9 cellular contexts compared by ENCODE assay signal in the genomic region with DNA sequence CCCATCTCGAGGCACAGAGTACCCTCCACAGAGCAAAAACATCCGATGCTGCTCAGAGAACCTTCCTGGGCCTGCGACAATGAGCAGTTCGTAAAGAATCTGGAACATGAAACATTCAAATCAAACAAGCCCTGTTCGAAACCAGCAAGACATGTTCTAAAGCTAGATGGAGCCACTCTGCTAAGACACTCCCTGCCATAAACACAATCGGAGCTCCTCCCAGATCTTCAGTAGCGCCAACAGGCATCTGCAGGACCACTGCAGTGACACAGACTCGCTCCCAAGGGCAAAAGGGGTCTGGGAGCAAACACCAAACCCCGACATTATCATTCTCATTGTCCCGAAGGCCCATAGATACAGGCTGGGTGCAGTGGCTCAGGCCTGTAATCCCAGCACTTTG.
A peak's percentile ranks its signal among the peaks of the same experiment; 100 is the strongest.
DNase-seq lines count a peak whose midpoint lies in the region; ATAC-seq, FAIRE-seq and TF ChIP-seq lines count a peak whose summit lies in the region.
"Had no signal": no experiment of that assay in that cellular context is flagged by ENCODE, and none has a peak within 500 bp of the region (broad histone marks: within the 10 kb centered on the region; RNA-seq: fewer than 3 reads in every experiment).

No MANE protein-coding gene starts in this region.

- H3K23me2 ChIP-seq in H1 (ENCODE audit: low read depth, low read length) = no peaks in the 10 kb centered on the region

- H3K4ac ChIP-seq in H1 (replicated peaks; ENCODE audit: insufficient read length, low read depth, low read length) = no peak overlapping the region

- no peaks in the 10 kb centered on the region for H4K20me1 ChIP-seq in H1 (replicated peaks in 1 of 2; ENCODE audit: control insufficient read depth in 1 of 2, insufficient read depth in 2 of 2, low read length in 2 of 2)

- H4K8ac ChIP-seq in H1 (ENCODE audit: extremely low read depth, insufficient read depth, low read length) = no peak overlapping the region

- no peak overlapping the region for H2BK5ac ChIP-seq in H1 (ENCODE audit: low read depth, low read length)

- no peak for TF ChIP-seq RAD21 in H1 (IDR thresholded peaks at IDR 0.05 in 1 of 2, conservative IDR thresholded peaks at IDR 0.05 in 1 of 2; ENCODE audit: low read depth in 2 of 2, low read length in 2 of 2)

- TF ChIP-seq EP300 in H1 (IDR thresholded peaks at IDR 0.05; ENCODE audit: borderline replicate concordance in 1 of 2, low read depth in 2 of 2, low read length in 2 of 2) = no peak

- FAIRE-seq in H1 (lab: Jason Lieb, UNC) = no peak

- H4K91ac ChIP-seq in H1 (replicated peaks; ENCODE audit: insufficient read length, low read length) = no peak overlapping the region

- TF ChIP-seq CTCF in H1 (IDR thresholded peaks at IDR 0.05; ENCODE audit: control extremely low read depth in 1 of 3, insufficient read depth in 1 of 3, low read depth in 1 of 3, low read length in 3 of 3) (no peak), lower lobe of right lung (IDR thresholded peaks at IDR 0.05) (no peak), thyroid gland (IDR thresholded peaks at IDR 0.05) (peak in 1 of 6 experiments; percentile 10)

- H3K79me2 ChIP-seq in H1 (ENCODE audit: control insufficient read depth in 1 of 2, insufficient read depth in 2 of 2, low read length in 2 of 2) = no peaks in the 10 kb centered on the region

- no peaks in the 10 kb centered on the region for H3K79me1 ChIP-seq in H1 (ENCODE audit: low read depth, low read length)

- H2AFZ ChIP-seq in H1 (ENCODE audit: low read length) = no peak overlapping the region

- CTCF ChIA-PET in H1 (lab: Charles Lee; ENCODE audit: partially characterized antibody) = interaction anchor here (1.0 to 3.1 kb wide), 7 partner anchors 8 to 107 kb away, joined by 3 to 15 read pairs (median 3); no protein-coding TSS in a partner anchor

- 93% methylated on average over 10 of the region's 10 CpGs; no CpG with 5 or more reads in 1 of the 2 experiments for WGBS in H1 (ENCODE audit: extremely low coverage in 1 of 2, insufficient coverage in 1 of 2, insufficient read length in 1 of 2, insufficient replicate concordance in 2 of 2, low coverage in 1 of 2, low lambda C conversion rate in 2 of 2, missing lambda C conversion rate in 1 of 2), 2 experiments
- 72 to 74% methylated on average over 10 of the region's 10 CpGs for WGBS in thyroid gland, 2 donors

- H2BK120ac ChIP-seq in H1 (replicated peaks; ENCODE audit: low read depth, low read length) = no peak overlapping the region

- intact Hi-C loops in lower lobe of right lung (cut with DNase I) (no loop called here), thyroid gland (cut with DNase I) (no loop called here)

- H3K4me2 ChIP-seq in H1 (ENCODE audit: insufficient read depth in 1 of 2, low read depth in 2 of 2, low read length in 2 of 2) = no peak overlapping the region

- H3K9ac ChIP-seq in H1 (replicated peaks in 1 of 4; ENCODE audit: extremely low read depth in 1 of 4, low read depth in 3 of 4, low read length in 3 of 4) = no peak overlapping the region

- H3K4me3 ChIP-seq in H1 (ENCODE audit: extremely low read depth in 1 of 4, insufficient read depth in 2 of 4, low read depth in 3 of 4, low read length in 4 of 4) = no peak overlapping the region
- H3K4me3 ChIP-seq in lower lobe of right lung = peak overlapping the region; percentile 2
- no peak overlapping the region for H3K4me3 ChIP-seq in thyroid gland (replicated peaks in 1 of 3)

- H3K36me3 ChIP-seq in H1 (ENCODE audit: control insufficient read depth in 2 of 4, insufficient read depth in 4 of 4, low read length in 3 of 4) = no peaks in the 10 kb centered on the region; a peak in 1 of 8 replicates
- H3K36me3 ChIP-seq in lower lobe of right lung = no peaks in the 10 kb centered on the region
- H3K36me3 ChIP-seq in thyroid gland = no peaks in the 10 kb centered on the region

- H2AK5ac ChIP-seq in H1 (ENCODE audit: low read depth, low read length) = 0 out of 2 replicates have a peak overlapping the region, but pooled peaks have one; percentile 46

- H2BK12ac ChIP-seq in H1 (ENCODE audit: low read depth, low read length) = no peak overlapping the region

- POLR2A ChIA-PET in H1 (lab: Charles Lee; ENCODE audit: partially characterized antibody) = interaction anchor here (1.0 kb wide), 1 partner anchor 10 kb away, joined by 3 read pairs; no protein-coding TSS in a partner anchor

- H3K18ac ChIP-seq in H1 (ENCODE audit: extremely low read depth, low read length) = no peak overlapping the region

- H3K9me3 ChIP-seq in H1 (ENCODE audit: insufficient read depth in 2 of 2, low read depth in 1 of 2, low read length in 1 of 2) (no peaks in the 10 kb centered on the region), lower lobe of right lung (no peaks in the 10 kb centered on the region), thyroid gland (no peaks in the 10 kb centered on the region)

- H3K27ac ChIP-seq in H1 (ENCODE audit: low read depth, low read length) (no peak overlapping the region), lower lobe of right lung (peak overlapping the region; percentile 72), thyroid gland (peak overlapping the region; percentile 79 to 87 (median 87))

- DNase-seq in LHCN-M2 (ENCODE audit: low read depth) (peak; percentile 80), H1 (ENCODE audit: low read depth in 1 of 2, low spot score in 2 of 2) (no peak), lower lobe of right lung (no peak), thyroid gland (no peak), NCI-H1694 (lab: John Stamatoyannopoulos, UW) (no peak)
- DNase-seq: NCI-H774 had no signal

- H2BK20ac ChIP-seq in H1 (ENCODE audit: low read length) = no peak overlapping the region

- H3K4me1 ChIP-seq in H1 (replicated peaks in 1 of 4; ENCODE audit: control insufficient read depth in 3 of 4, insufficient read depth in 4 of 4, low read length in 3 of 4) (peaks cover 5 to 17% (median 7%) of the 10 kb centered on the region in 4 experiments; a peak in 6 of 7 replicates), lower lobe of right lung (peaks cover 43% of the 10 kb centered on the region), thyroid gland (peaks cover 55 to 63% of the 10 kb centered on the region in 2 donors)

- H3K27me3 ChIP-seq in H1 (replicated peaks in 1 of 4; ENCODE audit: control insufficient read depth in 3 of 4, extremely low read depth in 1 of 4, insufficient read depth in 3 of 4, low read length in 3 of 4) (no peaks in the 10 kb centered on the region), lower lobe of right lung (ENCODE audit: low read depth) (no peaks in the 10 kb centered on the region), thyroid gland (no peaks in the 10 kb centered on the region)

- no peak overlapping the region for H3K14ac ChIP-seq in H1 (ENCODE audit: insufficient read length)

- no peak overlapping the region for H4K5ac ChIP-seq in H1 (ENCODE audit: insufficient read length, low read depth, low read length)

- no peak overlapping the region for H2BK15ac ChIP-seq in H1 (ENCODE audit: low read length)

- no peak overlapping the region for H3K23ac ChIP-seq in H1 (ENCODE audit: insufficient read length)

- ATAC-seq in lower lobe of right lung (peak in 1 of 2 donors; percentile 25), HG03095 (IDR thresholded peaks at IDR 0.05; ENCODE audit: unreplicated experiment) (no peak), HG02970 (IDR thresholded peaks at IDR 0.05; ENCODE audit: low FRiP score, unreplicated experiment) (no peak), HG03432 (IDR thresholded peaks at IDR 0.05; ENCODE audit: unreplicated experiment) (no peak)

- no peak for TF ChIP-seq POLR2A in H1 (IDR thresholded peaks at IDR 0.05; ENCODE audit: control extremely low read depth in 1 of 2, low read depth in 2 of 2, low read length in 2 of 2)
- no peak for TF ChIP-seq POLR2A in thyroid gland (IDR thresholded peaks at IDR 0.05)

- H3K56ac ChIP-seq in H1 (replicated peaks; ENCODE audit: insufficient read length, low read depth, low read length) = no peak overlapping the region

TF ChIP-seq in H1, 55 proteins besides CTCF, POLR2A, EP300 and RAD21:
- TF ChIP-seq, protein P1, sequence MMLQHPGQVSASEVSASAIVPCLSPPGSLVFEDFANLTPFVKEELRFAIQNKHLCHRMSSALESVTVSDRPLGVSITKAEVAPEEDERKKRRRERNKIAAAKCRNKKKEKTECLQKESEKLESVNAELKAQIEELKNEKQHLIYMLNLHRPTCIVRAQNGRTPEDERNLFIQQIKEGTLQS (IDR thresholded peaks at IDR 0.05; ENCODE audit: insufficient read depth, low read depth, low read length) = no peak
- TF ChIP-seq MAFK (IDR thresholded peaks at IDR 0.05; ENCODE audit: low read depth, low read length) (no peak), TCF12 (IDR thresholded peaks at IDR 0.05; ENCODE audit: low read depth, low read length) (no peak), CEBPB (IDR thresholded peaks at IDR 0.05; ENCODE audit: low read depth, low read length) (no peak)
